ENCODE assay signal across 6 cellular contexts in the genomic region with DNA sequence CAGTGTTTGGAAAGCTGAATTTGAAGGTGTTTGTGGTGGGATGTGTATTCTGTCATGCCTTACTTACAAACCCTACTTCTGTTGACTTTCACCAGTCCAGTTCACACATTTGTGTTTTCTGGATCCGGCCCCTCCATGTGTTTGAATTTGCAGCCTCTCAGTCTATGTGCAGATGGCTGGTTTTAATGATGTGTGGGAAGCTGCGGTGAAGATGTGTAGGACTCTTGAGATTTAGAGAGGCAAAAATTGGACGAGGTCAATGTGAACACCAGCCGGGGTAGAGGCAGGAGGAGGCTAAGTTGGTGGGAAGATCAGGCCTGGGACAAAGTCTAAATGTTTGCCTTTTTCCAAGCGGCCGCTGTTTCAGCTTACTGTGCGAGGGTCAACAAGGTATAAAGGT.
"Had no signal": no experiment of that assay in that cellular context is flagged by ENCODE, and none has a peak within 500 bp of the region (broad histone marks: within the 10 kb centered on the region; RNA-seq: fewer than 3 reads in every experiment).

No MANE protein-coding gene starts in this region.

- H3K4me3 ChIP-seq: GM23338 had no signal

- H3K4me3 Mint-ChIP-seq: GM23338, H9, IgD-negative memory B cell had no signal

- H3K27ac Mint-ChIP-seq: GM23338, H9, IgD-negative memory B cell had no signal

- H3K36me3 Mint-ChIP-seq: IgD-negative memory B cell had no signal

- ATAC-seq: GM23338, HepG2 had no signal

- DNase-seq: H9, HCEC 1CT, KBM-7 had no signal
